Comparison of ENCODE assay signal across 1 cellular context in genomic region chr1:65177457-65177856, GRCh38.
TF ChIP-seq lines count a peak whose summit lies in the region.

No MANE protein-coding gene starts in this region.

TF ChIP-seq in K562, 482 proteins besides CTCF, POLR2A, EP300 and RAD21 (continued from another document):
- TF ChIP-seq TEAD4 (IDR thresholded peaks at IDR 0.05; ENCODE audit: low read length) (peak; percentile 27; the same call in 1 of the 2 replicates), TEAD4 (CRISPR knock-in tag; IDR thresholded peaks at IDR 0.05; ENCODE audit: borderline replicate concordance) (no peak), ZNF511 (CRISPR knock-in tag; IDR thresholded peaks at IDR 0.05) (no peak), FOSL1 (tag; conservative IDR thresholded peaks at IDR 0.05) (peak; percentile 83), ZNF197 (CRISPR knock-in tag; IDR thresholded peaks at IDR 0.05; ENCODE audit: low read depth) (no peak), HDAC2 (IDR thresholded peaks at IDR 0.05) (no peak), E2F4 (CRISPR knock-in tag; IDR thresholded peaks at IDR 0.05; ENCODE audit: low read depth) (no peak), NR2F6 (CRISPR knock-in tag; IDR thresholded peaks at IDR 0.05) (no peak), SMARCE1 (IDR thresholded peaks at IDR 0.05) (peak; percentile 57; the same call in 1 of the 2 replicates), ZNF384 (IDR thresholded peaks at IDR 0.05; ENCODE audit: low read depth, low read length) (no peak), RCOR1 (IDR thresholded peaks at IDR 0.05; ENCODE audit: borderline replicate concordance in 1 of 2, low read depth in 2 of 2, low read length in 2 of 2) (0 out of 4 replicates have a peak, but pooled peaks of 1 of the 2 experiments have one; percentile 34), SMARCA4 (IDR thresholded peaks at IDR 0.05) (0 out of 2 replicates have a peak, but pooled peaks have one; percentile 19), STAG1 (CRISPR knock-in tag; IDR thresholded peaks at IDR 0.05; ENCODE audit: borderline replicate concordance) (no peak)
